In genomic region chr4:11427201-11427996, GRCh38 we compare ENCODE assay signal across 10 cellular contexts. TPM values are rescaled to one million over a fixed set of nuclear protein-coding genes. Genes with fewer than 3 reads are reported as not detected.
A peak's percentile ranks its signal among the peaks of the same experiment; 100 is the strongest.
DNase-seq lines count a peak whose midpoint lies in the region; ATAC-seq and TF ChIP-seq lines count a peak whose summit lies in the region.
"Had no signal": no experiment of that assay in that cellular context is flagged by ENCODE, and none has a peak within 500 bp of the region (broad histone marks: within the 10 kb centered on the region; RNA-seq: fewer than 3 reads in every experiment).

No MANE protein-coding gene starts in this region.

- H3K4me3 ChIP-seq in GM08714 (ENCODE audit: low read length) (peak overlapping the region; percentile 69; the same call in 1 of the 2 replicates), right cardiac atrium (ENCODE audit: low read length) (peak overlapping the region; percentile 46), psoas muscle (peak overlapping the region; percentile 61)
- H3K4me3 ChIP-seq: SK-N-MC had no signal

- H3K4me3 Mint-ChIP-seq in activated T-helper 17 cell treated with anti-CD3 and anti-CD28 coated beads, Interleukin-2, amount 50 U/mL, for 72 hours, result peak overlapping the region; percentile 66

- no peak for ATAC-seq in activated T-helper 17 cell treated with anti-CD3 and anti-CD28 coated beads, Interleukin-2, amount 50 U/mL, for 72 hours (replicated peaks)
- ATAC-seq in right cardiac atrium (no peak), psoas muscle (no peak), GM21360 (IDR thresholded peaks at IDR 0.05; ENCODE audit: unreplicated experiment) (no peak), HG02884 (IDR thresholded peaks at IDR 0.05; ENCODE audit: unreplicated experiment) (no peak)

- H3K36me3 ChIP-seq in psoas muscle (ENCODE audit: insufficient read depth in 1 of 2, low read depth in 1 of 2), result no peaks in the 10 kb centered on the region

- H3K27me3 Mint-ChIP-seq in activated T-helper 17 cell treated with anti-CD3 and anti-CD28 coated beads, Interleukin-2, amount 50 U/mL, for 72 hours, result peaks cover 17% of the 10 kb centered on the region

- H3K9me3 ChIP-seq in right cardiac atrium (ENCODE audit: control insufficient read depth, low read length), result no peaks in the 10 kb centered on the region
- no peaks in the 10 kb centered on the region for H3K9me3 ChIP-seq in psoas muscle

- no peaks in the 10 kb centered on the region for H3K4me1 Mint-ChIP-seq in activated T-helper 17 cell treated with anti-CD3 and anti-CD28 coated beads, Interleukin-2, amount 50 U/mL, for 72 hours

- WGBS in right cardiac atrium, result 1% methylated on average over 43 of the region's 43 CpGs
- WGBS in psoas muscle, 3 donors, result 2% methylated on average over 42 to 43 of the region's 43 CpGs

- H3K27ac Mint-ChIP-seq in activated T-helper 17 cell treated with anti-CD3 and anti-CD28 coated beads, Interleukin-2, amount 50 U/mL, for 72 hours, result no peak overlapping the region

- intact Hi-C loops in right cardiac atrium (cut with DNase I) (loop anchor here in 2 of 4 donors (5.0 to 10.0 kb wide), 3 partner anchors 307 to 843 kb away; no protein-coding TSS in a partner anchor), psoas muscle (cut with DNase I) (no loop called here)

- no peaks in the 10 kb centered on the region for H3K36me3 Mint-ChIP-seq in activated T-helper 17 cell treated with anti-CD3 and anti-CD28 coated beads, Interleukin-2, amount 50 U/mL, for 72 hours (ENCODE audit: low read depth)

- H3K27ac ChIP-seq in right cardiac atrium (ENCODE audit: low read length), result no peak overlapping the region
- no peak overlapping the region for H3K27ac ChIP-seq in psoas muscle
- H3K27ac ChIP-seq: SK-N-MC had no signal

- H3K4me1 ChIP-seq in right cardiac atrium (ENCODE audit: control insufficient read depth, insufficient read depth, low read length) (peaks cover 4% of the 10 kb centered on the region), psoas muscle (no peaks in the 10 kb centered on the region)

- TF ChIP-seq CTCF in psoas muscle (IDR thresholded peaks at IDR 0.05), result no peak

- H3K9me3 Mint-ChIP-seq in activated T-helper 17 cell treated with anti-CD3 and anti-CD28 coated beads, Interleukin-2, amount 50 U/mL, for 72 hours, result no peaks in the 10 kb centered on the region

- DNase-seq in right cardiac atrium (peak; percentile 15 to 58 (median 55)), psoas muscle (no peak), NCI-H1105 treated with DMSO at 0.1 percent for 48 hours (lab: John Stamatoyannopoulos, UW) (no peak), kidney glomerular epithelial cell (lab: John Stamatoyannopoulos, UW) (no peak)
- DNase-seq: stimulated activated CD4-positive, alpha-beta T cell treated with anti-CD3 and anti-CD28 coated beads, Interleukin-4, amount 100 ng/mL, for 1 hour had no signal

- H3K27me3 ChIP-seq in right cardiac atrium (ENCODE audit: control insufficient read depth, insufficient read depth) (no peaks in the 10 kb centered on the region), psoas muscle (ENCODE audit: insufficient read depth in 3 of 3, low read length in 2 of 3) (peaks cover 0 to 31% (median 0%) of the 10 kb centered on the region in 3 donors)

RNA-seq across cellular contexts. Expression of gene HS3ST1, which starts 1.3 kb away (rescaled TPM):
- total RNA-seq in activated T-helper 17 cell treated with anti-CD3 and anti-CD28 coated beads, Interleukin-2, amount 50 U/mL, for 72 hours, result under 1 TPM; 0.05 to 0.19 TPM
- total RNA-seq in right cardiac atrium, result 1 to 10 TPM; 4.7 to 9.1 (median 6.4) TPM
- 0.97 TPM for polyA plus RNA-seq in right cardiac atrium
- under 1 TPM; 0.05 to 0.50 (median 0.25) TPM for total RNA-seq in psoas muscle
- polyA plus RNA-seq in psoas muscle, result under 1 TPM; 0.04 to 0.29 (median 0.10) TPM

Comparison
In these comparisons a context has a peak if more than half of its experiments do, and no peak if none do; other contexts are left out.
1. DNase-seq: peak in right cardiac atrium (3 of 3); none in psoas muscle (0 of 2), NCI-H1105 treated with DMSO at 0.1 percent for 48 hours (single experiment) and kidney glomerular epithelial cell (single experiment).
2. Peak in every context shown above with its lines, with median percentiles within 50 percentile points of each other: H3K4me3 ChIP-seq.